18 cellular contexts compared by ENCODE assay signal in the genomic region with DNA sequence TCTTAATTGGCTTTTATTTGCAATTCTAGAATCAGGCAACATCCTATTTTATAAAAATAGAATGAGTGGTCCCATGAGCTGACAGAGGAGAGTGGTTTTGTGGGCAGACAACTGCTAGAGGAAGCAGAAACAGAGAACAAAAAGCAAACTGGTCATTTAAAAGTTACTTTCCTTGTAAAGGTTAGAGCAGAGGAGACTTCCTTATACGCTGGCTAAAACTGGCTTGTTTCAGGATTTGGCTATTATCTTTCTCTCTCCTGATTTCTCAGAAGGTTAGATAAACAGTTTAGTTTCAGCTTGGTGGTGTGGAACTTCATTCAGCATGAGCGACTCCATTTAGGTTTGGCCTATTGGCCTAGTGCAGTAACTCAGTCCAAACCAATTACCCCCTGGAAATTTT. TPM values are rescaled to one million over a fixed set of nuclear protein-coding genes. Genes with fewer than 3 reads are reported as not detected.
DNase-seq lines count a peak whose midpoint lies in the region; ATAC-seq and FAIRE-seq lines count a peak whose summit lies in the region.
"Had no signal": no experiment of that assay in that cellular context is flagged by ENCODE, and none has a peak within 500 bp of the region (broad histone marks: within the 10 kb centered on the region; RNA-seq: fewer than 3 reads in every experiment).

No MANE protein-coding gene starts in this region.

- H3K36me3 Mint-ChIP-seq in activated CD8-positive, alpha-beta memory T cell treated with anti-CD3 and anti-CD28 coated beads, Interleukin-2, amount 10 ng/mL, durations not matched to agents 7 days and 5 days, result no peaks in the 10 kb centered on the region
- H3K36me3 Mint-ChIP-seq: activated naive CD4-positive, alpha-beta T cell treated with anti-CD3 and anti-CD28 coated beads, Interleukin-2, amount 50 U/mL, for 24 hours had no signal

- no peak overlapping the region for H3K4me3 Mint-ChIP-seq in activated CD8-positive, alpha-beta memory T cell treated with anti-CD3 and anti-CD28 coated beads, Interleukin-2, amount 10 ng/mL, durations not matched to agents 7 days and 5 days
- H3K4me3 Mint-ChIP-seq: activated naive CD4-positive, alpha-beta T cell treated with anti-CD3 and anti-CD28 coated beads, Interleukin-2, amount 50 U/mL, for 24 hours had no signal

- intact Hi-C loops in left colon (cut with DNase I, micrococcal nuclease), result no loop called here

- H3K27ac Mint-ChIP-seq in activated CD8-positive, alpha-beta memory T cell treated with anti-CD3 and anti-CD28 coated beads, Interleukin-2, amount 10 ng/mL, durations not matched to agents 7 days and 5 days, result peak overlapping the region; percentile 4
- H3K27ac Mint-ChIP-seq: activated naive CD4-positive, alpha-beta T cell treated with anti-CD3 and anti-CD28 coated beads, Interleukin-2, amount 50 U/mL, for 24 hours had no signal

- FAIRE-seq in urothelium cell line (lab: Jason Lieb, UNC), result no peak

- peaks cover 52% of the 10 kb centered on the region for H3K4me1 Mint-ChIP-seq in activated CD8-positive, alpha-beta memory T cell treated with anti-CD3 and anti-CD28 coated beads, Interleukin-2, amount 10 ng/mL, durations not matched to agents 7 days and 5 days

- DNase-seq in activated CD8-positive, alpha-beta memory T cell treated with anti-CD3 and anti-CD28 coated beads, Interleukin-2, amount 10 ng/mL, durations not matched to agents 7 days and 5 days, result no peak
- DNase-seq in activated CD8-positive, alpha-beta memory T cell treated with anti-CD3 and anti-CD28 coated beads, Interleukin-2, amount 50 U/mL, for 4 hours, result no peak
- DNase-seq in OCI-M1 (lab: John Stamatoyannopoulos, UW), result peak; percentile 78
- DNase-seq in left colon, result no peak
- no peak for DNase-seq in urothelium cell line (ENCODE audit: low spot score)
- DNase-seq in NCI-H345 (lab: John Stamatoyannopoulos, UW), result no peak
- DNase-seq: activated CD4-positive, alpha-beta T cell treated with anti-CD3 and anti-CD28 coated beads for 48 hours; brain microvascular endothelial cell; esophagus squamous epithelium; NCI-H526 treated with DMSO at 0.1 percent for 48 hours; nucleus accumbens; stimulated activated CD4-positive, alpha-beta T cell treated with anti-CD3 and anti-CD28 coated beads, Interleukin-4, amount 100 ng/mL, for 4 hours; trophoblast cell had no signal

- ATAC-seq in activated CD8-positive, alpha-beta memory T cell treated with anti-CD3 and anti-CD28 coated beads, Interleukin-2, amount 10 ng/mL, durations not matched to agents 7 days and 5 days, result peak; percentile 38
- peak; percentile 70 for ATAC-seq in left colon
- no peak for ATAC-seq in HG02642 (IDR thresholded peaks at IDR 0.05; ENCODE audit: poor library complexity, unreplicated experiment)
- ATAC-seq in GM19397 (IDR thresholded peaks at IDR 0.05; ENCODE audit: unreplicated experiment), result no peak

- no peaks in the 10 kb centered on the region for H3K9me3 Mint-ChIP-seq in activated CD8-positive, alpha-beta memory T cell treated with anti-CD3 and anti-CD28 coated beads, Interleukin-2, amount 10 ng/mL, durations not matched to agents 7 days and 5 days (ENCODE audit: low read depth)
- H3K9me3 Mint-ChIP-seq: activated naive CD4-positive, alpha-beta T cell treated with anti-CD3 and anti-CD28 coated beads, Interleukin-2, amount 50 U/mL, for 24 hours had no signal

- peaks cover 23% of the 10 kb centered on the region for H3K27me3 Mint-ChIP-seq in activated CD8-positive, alpha-beta memory T cell treated with anti-CD3 and anti-CD28 coated beads, Interleukin-2, amount 10 ng/mL, durations not matched to agents 7 days and 5 days
- H3K27me3 Mint-ChIP-seq: activated naive CD4-positive, alpha-beta T cell treated with anti-CD3 and anti-CD28 coated beads, Interleukin-2, amount 50 U/mL, for 24 hours had no signal

- CTCF ChIA-PET in activated CD8-positive, alpha-beta memory T cell treated with anti-CD3 and anti-CD28 coated beads, Interleukin-2, amount 10 ng/mL, durations not matched to agents 7 days and 5 days (lab: Charles Lee), result interaction anchor here (0.6 to 10.6 kb wide), 10 partner anchors 14 to 149 kb away, joined by 3 to 59 read pairs (median 5); partner anchors contain the start of gene IL20

RNA-seq across cellular contexts. Expression of gene IL20, which starts 32.3 kb away (rescaled TPM):
- total RNA-seq in activated CD8-positive, alpha-beta memory T cell treated with anti-CD3 and anti-CD28 coated beads, Interleukin-2, amount 10 ng/mL, durations not matched to agents 7 days and 5 days, result not detected
- not detected for total RNA-seq in left colon
- total RNA-seq: LHCN-M2; T-helper 2 cell treated with Interferon-gamma antibody and Interleukin-4, amounts not matched to agents 100 ng/mL and 5 ng/mL, for 36 hours had no signal

Comparison
In these comparisons a context has a peak if more than half of its experiments do, and no peak if none do; other contexts are left out.
1. ATAC-seq: peak in activated CD8-positive, alpha-beta memory T cell treated with anti-CD3 and anti-CD28 coated beads, Interleukin-2, amount 10 ng/mL, durations not matched to agents 7 days and 5 days (single experiment) and left colon (single experiment); none in HG02642 (single experiment) and GM19397 (single experiment).